Comparison of ENCODE assay signal across 1 cellular context in the genomic region with DNA sequence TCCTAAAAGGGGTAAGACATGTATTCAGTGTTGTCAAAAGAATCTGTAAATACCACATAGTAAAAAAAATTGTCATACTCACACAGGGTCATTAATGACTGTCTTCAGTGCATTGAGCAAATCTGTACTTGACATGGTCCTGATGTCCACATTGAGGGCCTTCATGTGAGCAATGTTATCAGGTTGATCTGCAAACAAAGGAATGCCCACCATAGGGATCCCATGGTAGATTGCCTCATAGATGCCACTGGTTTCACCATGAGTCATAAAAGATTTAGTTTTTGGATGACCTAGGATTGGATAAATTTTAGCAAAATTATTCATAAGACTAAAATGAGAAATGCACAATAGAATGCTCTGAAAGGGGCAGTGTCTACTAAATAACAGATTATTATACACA.
TF ChIP-seq lines count a peak whose summit lies in the region.

No MANE protein-coding gene starts in this region.

TF ChIP-seq in HepG2, 621 proteins besides CTCF, POLR2A, EP300 and RAD21 (continued from another document):
- TF ChIP-seq IRX3 (CRISPR knock-in tag; IDR thresholded peaks at IDR 0.05; ENCODE audit: borderline replicate concordance, low read depth) (no peak), ZNF644 (CRISPR knock-in tag; IDR thresholded peaks at IDR 0.05; ENCODE audit: low read depth) (0 out of 2 replicates have a peak, but pooled peaks have one; percentile 56), GLI4 (CRISPR knock-in tag; IDR thresholded peaks at IDR 0.05; ENCODE audit: borderline replicate concordance) (no peak), FOSL2 (CRISPR knock-in tag; IDR thresholded peaks at IDR 0.05) (peak; percentile 63)
